In genomic region chr17:1518410-1518809, GRCh38 we compare ENCODE assay signal across 13 cellular contexts. TPM values are rescaled to one million over a fixed set of nuclear protein-coding genes. Genes with fewer than 3 reads are reported as not detected.
DNase-seq lines count a peak whose midpoint lies in the region; ATAC-seq and TF ChIP-seq lines count a peak whose summit lies in the region.
"Had no signal": no experiment of that assay in that cellular context is flagged by ENCODE, and none has a peak within 500 bp of the region (broad histone marks: within the 10 kb centered on the region; RNA-seq: fewer than 3 reads in every experiment).

No MANE protein-coding gene starts in this region.

- TF ChIP-seq CTCF in glutamatergic neuron (IDR thresholded peaks at IDR 0.05; ENCODE audit: partially characterized antibody, unreplicated experiment) = no peak

- ATAC-seq in T-cell (replicated peaks in 1 of 4) = no peak
- no peak for ATAC-seq in stimulated activated naive CD8-positive, alpha-beta T cell treated with anti-CD3 and anti-CD28 coated beads, Interleukin-15, amount 100 ng/mL, for 72 hours
- no peak for ATAC-seq in GM21576 (IDR thresholded peaks at IDR 0.05; ENCODE audit: unreplicated experiment)
- ATAC-seq in GM21381 (IDR thresholded peaks at IDR 0.05; ENCODE audit: unreplicated experiment) = no peak
- ATAC-seq: SK-N-SH treated with all-trans-retinoic acid at 6 μM for 48 hours had no signal

- H3K4me1 Mint-ChIP-seq in activated naive CD4-positive, alpha-beta T cell treated with anti-CD3 and anti-CD28 coated beads, Interleukin-2, amount 10 ng/mL, durations not matched to agents 7 days and 5 days = peaks cover 33% of the 10 kb centered on the region
- H3K4me1 Mint-ChIP-seq in T-cell (peaks cover 23 to 29% (median 25%) of the 10 kb centered on the region in 3 donors), glutamatergic neuron (ENCODE audit: low read depth, unreplicated experiment) (peaks cover 10% of the 10 kb centered on the region)
- H3K4me1 Mint-ChIP-seq in stimulated activated naive CD8-positive, alpha-beta T cell treated with anti-CD3 and anti-CD28 coated beads, Interleukin-15, amount 100 ng/mL, for 72 hours = peaks cover 42% of the 10 kb centered on the region

- CTCF ChIA-PET in activated naive CD4-positive, alpha-beta T cell treated with anti-CD3 and anti-CD28 coated beads, Interleukin-2, amount 10 ng/mL, durations not matched to agents 7 days and 5 days (lab: Charles Lee) = interaction anchor here (1.1 to 1.2 kb wide), 2 partner anchors 14 to 153 kb away, joined by 4 to 6 read pairs; no protein-coding TSS in a partner anchor
- CTCF ChIA-PET in T-cell (lab: Charles Lee) = interaction anchor here in 1 of 2 donors (0.5 to 0.6 kb wide), 2 partner anchors 42 to 161 kb away, joined by 3 read pairs; no protein-coding TSS in a partner anchor

- peaks cover 9% of the 10 kb centered on the region for H3K36me3 Mint-ChIP-seq in activated naive CD4-positive, alpha-beta T cell treated with anti-CD3 and anti-CD28 coated beads, Interleukin-2, amount 10 ng/mL, durations not matched to agents 7 days and 5 days
- H3K36me3 Mint-ChIP-seq in T-cell = peaks cover 21% of the 10 kb centered on the region
- no peaks in the 10 kb centered on the region for H3K36me3 Mint-ChIP-seq in glutamatergic neuron (ENCODE audit: unreplicated experiment)

- H3K9me3 Mint-ChIP-seq in activated naive CD4-positive, alpha-beta T cell treated with anti-CD3 and anti-CD28 coated beads, Interleukin-2, amount 10 ng/mL, durations not matched to agents 7 days and 5 days = no peaks in the 10 kb centered on the region
- no peaks in the 10 kb centered on the region for H3K9me3 Mint-ChIP-seq in T-cell
- H3K9me3 Mint-ChIP-seq in glutamatergic neuron (ENCODE audit: unreplicated experiment) = peaks cover 2% of the 10 kb centered on the region
- H3K9me3 Mint-ChIP-seq in stimulated activated naive CD8-positive, alpha-beta T cell treated with anti-CD3 and anti-CD28 coated beads, Interleukin-15, amount 100 ng/mL, for 72 hours = no peaks in the 10 kb centered on the region

- POLR2A ChIA-PET in T-cell (lab: Charles Lee) = interaction anchor here (0.5 to 0.6 kb wide), 2 partner anchors 68 to 126 kb away, joined by 4 read pairs; no protein-coding TSS in a partner anchor

- H3K4me3 Mint-ChIP-seq in activated naive CD4-positive, alpha-beta T cell treated with anti-CD3 and anti-CD28 coated beads, Interleukin-2, amount 10 ng/mL, durations not matched to agents 7 days and 5 days = peak overlapping the region; percentile 74
- peak overlapping the region; percentile 78 to 91 (median 90) for H3K4me3 Mint-ChIP-seq in T-cell
- H3K4me3 Mint-ChIP-seq in glutamatergic neuron (ENCODE audit: unreplicated experiment) = peak overlapping the region; percentile 20
- H3K4me3 Mint-ChIP-seq in stimulated activated naive CD8-positive, alpha-beta T cell treated with anti-CD3 and anti-CD28 coated beads, Interleukin-15, amount 100 ng/mL, for 72 hours = peak overlapping the region; percentile 21 to 90

- DNase-seq in activated naive CD4-positive, alpha-beta T cell treated with anti-CD3 and anti-CD28 coated beads, Interleukin-2, amount 10 ng/mL, durations not matched to agents 7 days and 5 days = no peak
- no peak for DNase-seq in activated naive CD4-positive, alpha-beta T cell treated with anti-CD3 and anti-CD28 coated beads, Interleukin-2, amount 50 U/mL, for 16 hours
- DNase-seq in T-cell (no peak), glutamatergic neuron (no peak), DMS79 treated with DMSO at 0.1 percent for 48 hours (lab: John Stamatoyannopoulos, UW) (no peak)
- DNase-seq in stimulated activated naive CD8-positive, alpha-beta T cell treated with anti-CD3 and anti-CD28 coated beads, Interleukin-15, amount 100 ng/mL, for 72 hours = no peak
- DNase-seq: BE2C; mammary epithelial cell; NCI-H2107; stimulated activated CD4-positive, alpha-beta T cell treated with anti-CD3 and anti-CD28 coated beads, Interleukin-2, amount 100 ng/mL, for 24 hours had no signal

- no peak overlapping the region for H3K27ac Mint-ChIP-seq in activated naive CD4-positive, alpha-beta T cell treated with anti-CD3 and anti-CD28 coated beads, Interleukin-2, amount 10 ng/mL, durations not matched to agents 7 days and 5 days
- H3K27ac Mint-ChIP-seq in T-cell = no peak overlapping the region
- no peak overlapping the region for H3K27ac Mint-ChIP-seq in glutamatergic neuron (ENCODE audit: unreplicated experiment)
- no peak overlapping the region for H3K27ac Mint-ChIP-seq in stimulated activated naive CD8-positive, alpha-beta T cell treated with anti-CD3 and anti-CD28 coated beads, Interleukin-15, amount 100 ng/mL, for 72 hours

- H3K27me3 Mint-ChIP-seq in activated naive CD4-positive, alpha-beta T cell treated with anti-CD3 and anti-CD28 coated beads, Interleukin-2, amount 10 ng/mL, durations not matched to agents 7 days and 5 days = no peaks in the 10 kb centered on the region
- no peaks in the 10 kb centered on the region for H3K27me3 Mint-ChIP-seq in T-cell
- peaks cover 2% of the 10 kb centered on the region for H3K27me3 Mint-ChIP-seq in glutamatergic neuron (ENCODE audit: unreplicated experiment)
- H3K27me3 Mint-ChIP-seq in stimulated activated naive CD8-positive, alpha-beta T cell treated with anti-CD3 and anti-CD28 coated beads, Interleukin-15, amount 100 ng/mL, for 72 hours = no peaks in the 10 kb centered on the region

RNA-seq across cellular contexts. Expression of gene INPP5K, which starts 2.0 kb away (rescaled TPM):
- total RNA-seq in T-cell (100 to 1,000 TPM in 2 of 5 donors, 10 to 100 TPM in 3; 91.1 to 184 (median 97.0) TPM), glutamatergic neuron (ENCODE audit: unreplicated experiment) (42.4 TPM)

RNA-seq across cellular contexts. Expression of gene MYO1C, which starts 25.9 kb away (rescaled TPM):
- total RNA-seq in T-cell = 10 to 100 TPM; 18.0 to 41.5 (median 31.2) TPM
- total RNA-seq in glutamatergic neuron (ENCODE audit: unreplicated experiment) = 58.5 TPM

RNA-seq across cellular contexts. Expression of gene PITPNA, which starts 44.2 kb away (rescaled TPM):
- 10 to 100 TPM; 31.8 to 45.6 (median 43.7) TPM for total RNA-seq in T-cell
- 65.5 TPM for total RNA-seq in glutamatergic neuron (ENCODE audit: unreplicated experiment)

Comparison
In these comparisons a context has a peak if more than half of its experiments do, and no peak if none do; other contexts are left out.
1. H3K4me3 Mint-ChIP-seq: peak in every context shown above with its lines; median percentile 90 in T-cell; 74 in activated naive CD4-positive, alpha-beta T cell treated with anti-CD3 and anti-CD28 coated beads, Interleukin-2, amount 10 ng/mL, durations not matched to agents 7 days and 5 days; 56 in stimulated activated naive CD8-positive, alpha-beta T cell treated with anti-CD3 and anti-CD28 coated beads, Interleukin-15, amount 100 ng/mL, for 72 hours; 20 in glutamatergic neuron.